ENCODE assay signal across 11 cellular contexts in genomic region chr10:80502621-80503583, GRCh38. TPM values are rescaled to one million over a fixed set of nuclear protein-coding genes. Genes with fewer than 3 reads are reported as not detected.
A peak's percentile ranks its signal among the peaks of the same experiment; 100 is the strongest.
DNase-seq lines count a peak whose midpoint lies in the region; ATAC-seq and TF ChIP-seq lines count a peak whose summit lies in the region.
"Had no signal": no experiment of that assay in that cellular context is flagged by ENCODE, and none has a peak within 500 bp of the region (broad histone marks: within the 10 kb centered on the region; RNA-seq: fewer than 3 reads in every experiment).

No MANE protein-coding gene starts in this region.

- no CpG with 5 or more reads among the region's 13 CpGs for WGBS in trophoblast cell (ENCODE audit: extremely low coverage, insufficient coverage, insufficient read length)

- peaks cover 80 to 84% of the 10 kb centered on the region in 2 experiments for H3K4me1 ChIP-seq in trophoblast cell (ENCODE audit: control insufficient read depth in 1 of 2, insufficient read depth in 2 of 2, low read length in 2 of 2)

- peak overlapping the region; percentile 45 for H3K14ac ChIP-seq in trophoblast cell (ENCODE audit: low read length)

- no peak for TF ChIP-seq CTCF in WTC11 (IDR thresholded peaks at IDR 0.05)

- H4K8ac ChIP-seq in trophoblast cell (ENCODE audit: low read depth, low read length) = peak overlapping the region; percentile 26

- H3K18ac ChIP-seq in trophoblast cell (ENCODE audit: low read length) = peak overlapping the region; percentile 45

- H3K4me3 ChIP-seq in trophoblast cell (ENCODE audit: low read depth, low read length) = no peak overlapping the region

- peaks cover 4 to 10% of the 10 kb centered on the region in 2 experiments for H3K36me3 ChIP-seq in trophoblast cell (ENCODE audit: control insufficient read depth in 1 of 2, insufficient read depth in 2 of 2, low read length in 2 of 2)

- peaks cover 62% of the 10 kb centered on the region for H3K79me1 ChIP-seq in trophoblast cell (ENCODE audit: low read length)

- no peak overlapping the region for H3K9ac ChIP-seq in trophoblast cell (ENCODE audit: low read length)

- peaks cover 62% of the 10 kb centered on the region for H3K4me1 Mint-ChIP-seq in WTC11

- peak overlapping the region; percentile 36 for H4K91ac ChIP-seq in trophoblast cell (ENCODE audit: low read depth, low read length)

- H2AFZ ChIP-seq in trophoblast cell (ENCODE audit: insufficient read depth, low read length, poor library complexity) = no peak overlapping the region

- H3K27ac ChIP-seq in epithelial cell of prostate (peak overlapping the region; percentile 99), trophoblast cell (ENCODE audit: low read depth, low read length) (peak overlapping the region; percentile 99)

- POLR2A ChIA-PET in WTC11 (lab: Charles Lee) = interaction anchor here (1.0 to 1.4 kb wide), 2 partner anchors 38 to 58 kb away, joined by 3 to 4 read pairs; no protein-coding TSS in a partner anchor

- CTCF ChIA-PET in WTC11 (lab: Charles Lee) = interaction anchor here (1.0 to 20.7 kb wide), 9 partner anchors 16 to 160 kb away, joined by 3 to 802 read pairs (median 31); partner anchors contain the start of gene TSPAN14

- peaks cover 33% of the 10 kb centered on the region for H3K79me2 ChIP-seq in trophoblast cell (ENCODE audit: control insufficient read depth, insufficient read depth, low read length, poor library complexity)

- H2BK120ac ChIP-seq in trophoblast cell (ENCODE audit: insufficient read depth, low read length, poor library complexity) = no peak overlapping the region

- no peaks in the 10 kb centered on the region for H3K9me3 Mint-ChIP-seq in WTC11

- H3K23ac ChIP-seq in trophoblast cell (ENCODE audit: low read length) = no peak overlapping the region

- peak overlapping the region; percentile 1 for H2BK5ac ChIP-seq in trophoblast cell (ENCODE audit: low read depth, low read length, poor library complexity)

- H3K27me3 Mint-ChIP-seq in WTC11 (ENCODE audit: low read depth) = no peaks in the 10 kb centered on the region

- in situ Hi-C loops in KBM-7 (cut with MboI; ENCODE audit: low pct_unique_long_range_greater_than_20kb, low sequenced_read_pairs) = no loop called here

- no peak for TF ChIP-seq POLR2A in GM18505 (IDR thresholded peaks at IDR 0.05; ENCODE audit: borderline replicate concordance, extremely low read depth, insufficient read depth, insufficient read length)

- DNase-seq in EH (ENCODE audit: low read depth) (peak; percentile 21), WTC11 (ENCODE audit: low spot score) (no peak), epithelial cell of prostate (ENCODE audit: low read depth, low spot score) (no peak), trophoblast cell (peak; percentile 92 to 93), cerebellum (ENCODE audit: low spot score) (no peak), KBM-7 (no peak)
- DNase-seq: NCI-H1048, SIG-M5 had no signal

- peak overlapping the region; percentile 66 for H2AK5ac ChIP-seq in trophoblast cell (ENCODE audit: low read length)

- H3K9me3 ChIP-seq in trophoblast cell (ENCODE audit: insufficient read depth, low read depth, low read length) = no peaks in the 10 kb centered on the region

- ATAC-seq in WTC11 (no peak), HG02571 (IDR thresholded peaks at IDR 0.05; ENCODE audit: unreplicated experiment) (no peak), GM18505 (IDR thresholded peaks at IDR 0.05; ENCODE audit: unreplicated experiment) (no peak)

- peak overlapping the region; percentile 35 for H3K4ac ChIP-seq in trophoblast cell (ENCODE audit: low read depth, low read length)

- no peak overlapping the region for H3K4me3 Mint-ChIP-seq in WTC11

- H3K27me3 ChIP-seq in trophoblast cell (ENCODE audit: insufficient read depth, low read length) = no peaks in the 10 kb centered on the region

- no peak overlapping the region for H4K12ac ChIP-seq in trophoblast cell (ENCODE audit: low read depth, low read length)

- H2BK12ac ChIP-seq in trophoblast cell (ENCODE audit: low read length) = peak overlapping the region; percentile 73

- H3K4me2 ChIP-seq in trophoblast cell (ENCODE audit: low read length) = no peak overlapping the region

- H3K36me3 Mint-ChIP-seq in WTC11 = peaks cover 4% of the 10 kb centered on the region; the same call in 1 of the 2 replicates

- peak overlapping the region; percentile 47 for H3K27ac Mint-ChIP-seq in WTC11

TF ChIP-seq in WTC11, 78 proteins besides CTCF, POLR2A, EP300 and RAD21 (continues in another document):
- TF ChIP-seq NFE2L1 (CRISPR knock-in tag; IDR thresholded peaks at IDR 0.05) (no peak), FOXK1 (CRISPR knock-in tag; IDR thresholded peaks at IDR 0.05) (no peak), ZNF671 (CRISPR knock-in tag; IDR thresholded peaks at IDR 0.05) (no peak), ZNF423 (CRISPR knock-in tag; IDR thresholded peaks at IDR 0.05) (no peak), FOXJ3 (CRISPR knock-in tag; IDR thresholded peaks at IDR 0.05; ENCODE audit: borderline replicate concordance) (no peak), GTF2I (CRISPR knock-in tag; conservative IDR thresholded peaks at IDR 0.05) (no peak), IRF2 (CRISPR knock-in tag; IDR thresholded peaks at IDR 0.05; ENCODE audit: borderline replicate concordance, low read depth) (no peak), ATF1 (CRISPR knock-in tag; IDR thresholded peaks at IDR 0.05) (no peak), TEAD1 (CRISPR knock-in tag; IDR thresholded peaks at IDR 0.05) (no peak), ZNF121 (CRISPR knock-in tag; IDR thresholded peaks at IDR 0.05) (no peak), NR1H2 (CRISPR knock-in tag; IDR thresholded peaks at IDR 0.05) (no peak), RELA (CRISPR knock-in tag; IDR thresholded peaks at IDR 0.05; ENCODE audit: borderline replicate concordance) (no peak), ATF6 (CRISPR knock-in tag; IDR thresholded peaks at IDR 0.05) (no peak), EMX1 (CRISPR knock-in tag; IDR thresholded peaks at IDR 0.05) (no peak), IRF1 (CRISPR knock-in tag; IDR thresholded peaks at IDR 0.05) (no peak)
- TF ChIP-seq, protein P1, sequence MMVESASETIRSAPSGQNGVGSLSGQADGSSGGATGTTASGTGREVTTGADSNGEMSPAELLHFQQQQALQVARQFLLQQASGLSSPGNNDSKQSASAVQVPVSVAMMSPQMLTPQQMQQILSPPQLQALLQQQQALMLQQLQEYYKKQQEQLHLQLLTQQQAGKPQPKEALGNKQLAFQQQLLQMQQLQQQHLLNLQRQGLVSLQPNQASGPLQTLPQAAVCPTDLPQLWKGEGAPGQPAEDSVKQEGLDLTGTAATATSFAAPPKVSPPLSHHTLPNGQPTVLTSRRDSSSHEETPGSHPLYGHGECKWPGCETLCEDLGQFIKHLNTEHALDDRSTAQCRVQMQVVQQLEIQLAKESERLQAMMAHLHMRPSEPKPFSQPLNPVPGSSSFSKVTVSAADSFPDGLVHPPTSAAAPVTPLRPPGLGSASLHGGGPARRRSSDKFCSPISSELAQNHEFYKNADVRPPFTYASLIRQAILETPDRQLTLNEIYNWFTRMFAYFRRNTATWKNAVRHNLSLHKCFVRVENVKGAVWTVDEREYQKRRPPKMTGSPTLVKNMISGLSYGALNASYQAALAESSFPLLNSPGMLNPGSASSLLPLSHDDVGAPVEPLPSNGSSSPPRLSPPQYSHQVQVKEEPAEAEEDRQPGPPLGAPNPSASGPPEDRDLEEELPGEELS (CRISPR knock-in tag; IDR thresholded peaks at IDR 0.05) = no peak
- TF ChIP-seq, protein P2, sequence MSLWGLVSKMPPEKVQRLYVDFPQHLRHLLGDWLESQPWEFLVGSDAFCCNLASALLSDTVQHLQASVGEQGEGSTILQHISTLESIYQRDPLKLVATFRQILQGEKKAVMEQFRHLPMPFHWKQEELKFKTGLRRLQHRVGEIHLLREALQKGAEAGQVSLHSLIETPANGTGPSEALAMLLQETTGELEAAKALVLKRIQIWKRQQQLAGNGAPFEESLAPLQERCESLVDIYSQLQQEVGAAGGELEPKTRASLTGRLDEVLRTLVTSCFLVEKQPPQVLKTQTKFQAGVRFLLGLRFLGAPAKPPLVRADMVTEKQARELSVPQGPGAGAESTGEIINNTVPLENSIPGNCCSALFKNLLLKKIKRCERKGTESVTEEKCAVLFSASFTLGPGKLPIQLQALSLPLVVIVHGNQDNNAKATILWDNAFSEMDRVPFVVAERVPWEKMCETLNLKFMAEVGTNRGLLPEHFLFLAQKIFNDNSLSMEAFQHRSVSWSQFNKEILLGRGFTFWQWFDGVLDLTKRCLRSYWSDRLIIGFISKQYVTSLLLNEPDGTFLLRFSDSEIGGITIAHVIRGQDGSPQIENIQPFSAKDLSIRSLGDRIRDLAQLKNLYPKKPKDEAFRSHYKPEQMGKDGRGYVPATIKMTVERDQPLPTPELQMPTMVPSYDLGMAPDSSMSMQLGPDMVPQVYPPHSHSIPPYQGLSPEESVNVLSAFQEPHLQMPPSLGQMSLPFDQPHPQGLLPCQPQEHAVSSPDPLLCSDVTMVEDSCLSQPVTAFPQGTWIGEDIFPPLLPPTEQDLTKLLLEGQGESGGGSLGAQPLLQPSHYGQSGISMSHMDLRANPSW (CRISPR knock-in tag; conservative IDR thresholded peaks at IDR 0.05; ENCODE audit: low read depth) = no peak

RNA-seq across cellular contexts. Expression of gene SH2D4B, which starts 34.8 kb away (rescaled TPM):
- total RNA-seq in WTC11 (2021) = 0.04 to 0.09 TPM in 2 of 3 replicates, not detected in the other
- polyA plus RNA-seq in trophoblast cell (2013) = 0.10 and 0.19 TPM in 2 replicates
- total RNA-seq in cerebellum = 0.36 TPM
- total RNA-seq: fibroblast of villous mesenchyme had no signal

RNA-seq across cellular contexts. Expression of gene TSPAN14, which starts 48.8 kb away (rescaled TPM):
- total RNA-seq in WTC11 (2021) (64.0 to 73.5 TPM (median 72.1 TPM) in 3 replicates), cerebellum (20.5 TPM)
- polyA plus RNA-seq in trophoblast cell (2013) = 77.2 and 78.0 TPM in 2 replicates

Comparison
In these comparisons a context has a peak if more than half of its experiments do, and no peak if none do; other contexts are left out.
1. DNase-seq: peak in EH (single experiment) and trophoblast cell (2 of 2); none in WTC11 (single experiment), epithelial cell of prostate (single experiment), cerebellum (single experiment) and KBM-7 (single experiment).